Comparison of ENCODE assay signal across 27 cellular contexts in genomic region chr16:47976609-47977180, GRCh38.
"Had no signal": no experiment of that assay in that cellular context is flagged by ENCODE, and none has a peak within 500 bp of the region (broad histone marks: within the 10 kb centered on the region; RNA-seq: fewer than 3 reads in every experiment).

No MANE protein-coding gene starts in this region.

- H3K4me3 Mint-ChIP-seq: memory B cell; mesothelial cell of epicardium; natural killer cell treated with Interleukin-12 subunit alpha and Interleukin-12 subunit beta and Interleukin-15 and Interleukin-18, amount 100 ng/mL, for 72 hours; stimulated activated effector memory CD8-positive, alpha-beta T cell treated with anti-CD3 and anti-CD28 coated beads, Interleukin-12 subunit alpha, Interleukin-12 subunit beta, amount 100 ng/mL, for 72 hours had no signal

- H3K9me3 ChIP-seq: gastroesophageal sphincter, heart left ventricle, mucosa of descending colon, ovary, psoas muscle, sigmoid colon, stomach, testis, tibial artery, upper lobe of left lung had no signal

- DNase-seq: effector CD4-positive, alpha-beta T cell; foreskin keratinocyte; heart left ventricle; kidney; mucosa of descending colon; naive B cell; occipital lobe; ovary; psoas muscle; right cardiac atrium; sigmoid colon; stimulated activated CD4-positive, alpha-beta T cell treated with anti-CD3 and anti-CD28 coated beads, Interleukin-2, amount 100 ng/mL, for 24 hours; stimulated activated CD4-positive, alpha-beta T cell treated with anti-CD3 and anti-CD28 coated beads, Interleukin-4, amount 100 ng/mL, for 24 hours; stimulated activated naive CD4-positive, alpha-beta T cell treated with Interleukin-2 at 50 U/mL for 16 hours; stomach; testis; tibial artery had no signal

- H3K27ac ChIP-seq: epithelial cell of prostate, foreskin keratinocyte, gastroesophageal sphincter, heart left ventricle, hepatocyte, ovary, psoas muscle, sigmoid colon, stomach, testis, tibial artery, upper lobe of left lung had no signal

- H2AFZ ChIP-seq: hepatocyte had no signal

- H3K9me3 Mint-ChIP-seq: memory B cell; mesothelial cell of epicardium; stimulated activated effector memory CD8-positive, alpha-beta T cell treated with anti-CD3 and anti-CD28 coated beads, Interleukin-12 subunit alpha, Interleukin-12 subunit beta, amount 100 ng/mL, for 72 hours had no signal

- H3K36me3 ChIP-seq: gastroesophageal sphincter, heart left ventricle, ovary, sigmoid colon, stomach, tibial artery, upper lobe of left lung had no signal

- H3K79me2 ChIP-seq: hepatocyte had no signal

- H3K36me3 Mint-ChIP-seq: memory B cell; mesothelial cell of epicardium; naive B cell; natural killer cell treated with Interleukin-12 subunit alpha and Interleukin-12 subunit beta and Interleukin-15 and Interleukin-18, amount 100 ng/mL, for 72 hours; stimulated activated effector memory CD8-positive, alpha-beta T cell treated with anti-CD3 and anti-CD28 coated beads, Interleukin-12 subunit alpha, Interleukin-12 subunit beta, amount 100 ng/mL, for 72 hours had no signal

- H3K4me1 Mint-ChIP-seq: memory B cell; mesothelial cell of epicardium; naive B cell; stimulated activated effector memory CD8-positive, alpha-beta T cell treated with anti-CD3 and anti-CD28 coated beads, Interleukin-12 subunit alpha, Interleukin-12 subunit beta, amount 100 ng/mL, for 72 hours had no signal

- H3K4me2 ChIP-seq: hepatocyte had no signal

- H3K4me3 ChIP-seq: dorsolateral prefrontal cortex, gastroesophageal sphincter, heart left ventricle, hepatocyte, lung, mucosa of descending colon, ovary, psoas muscle, sigmoid colon, stomach, testis, tibial artery, upper lobe of left lung had no signal

- H3K27me3 ChIP-seq: dorsolateral prefrontal cortex, hepatocyte, ovary, sigmoid colon, stomach, testis, upper lobe of left lung had no signal

- H3K4me1 ChIP-seq: foreskin keratinocyte, gastroesophageal sphincter, heart left ventricle, sigmoid colon, stomach, testis, upper lobe of left lung had no signal

- H3K27ac Mint-ChIP-seq: memory B cell; mesothelial cell of epicardium; natural killer cell treated with Interleukin-12 subunit alpha and Interleukin-12 subunit beta and Interleukin-15 and Interleukin-18, amount 100 ng/mL, for 72 hours; stimulated activated effector memory CD8-positive, alpha-beta T cell treated with anti-CD3 and anti-CD28 coated beads, Interleukin-12 subunit alpha, Interleukin-12 subunit beta, amount 100 ng/mL, for 72 hours had no signal
